In genomic region chr1:44675186-44675585, GRCh38 we compare ENCODE assay signal across 3 cellular contexts.
TF ChIP-seq lines count a peak whose summit lies in the region.

No MANE protein-coding gene starts in this region.

TF ChIP-seq in SK-N-SH, 30 proteins besides CTCF, POLR2A, EP300 and RAD21:
- TF ChIP-seq, protein P1, sequence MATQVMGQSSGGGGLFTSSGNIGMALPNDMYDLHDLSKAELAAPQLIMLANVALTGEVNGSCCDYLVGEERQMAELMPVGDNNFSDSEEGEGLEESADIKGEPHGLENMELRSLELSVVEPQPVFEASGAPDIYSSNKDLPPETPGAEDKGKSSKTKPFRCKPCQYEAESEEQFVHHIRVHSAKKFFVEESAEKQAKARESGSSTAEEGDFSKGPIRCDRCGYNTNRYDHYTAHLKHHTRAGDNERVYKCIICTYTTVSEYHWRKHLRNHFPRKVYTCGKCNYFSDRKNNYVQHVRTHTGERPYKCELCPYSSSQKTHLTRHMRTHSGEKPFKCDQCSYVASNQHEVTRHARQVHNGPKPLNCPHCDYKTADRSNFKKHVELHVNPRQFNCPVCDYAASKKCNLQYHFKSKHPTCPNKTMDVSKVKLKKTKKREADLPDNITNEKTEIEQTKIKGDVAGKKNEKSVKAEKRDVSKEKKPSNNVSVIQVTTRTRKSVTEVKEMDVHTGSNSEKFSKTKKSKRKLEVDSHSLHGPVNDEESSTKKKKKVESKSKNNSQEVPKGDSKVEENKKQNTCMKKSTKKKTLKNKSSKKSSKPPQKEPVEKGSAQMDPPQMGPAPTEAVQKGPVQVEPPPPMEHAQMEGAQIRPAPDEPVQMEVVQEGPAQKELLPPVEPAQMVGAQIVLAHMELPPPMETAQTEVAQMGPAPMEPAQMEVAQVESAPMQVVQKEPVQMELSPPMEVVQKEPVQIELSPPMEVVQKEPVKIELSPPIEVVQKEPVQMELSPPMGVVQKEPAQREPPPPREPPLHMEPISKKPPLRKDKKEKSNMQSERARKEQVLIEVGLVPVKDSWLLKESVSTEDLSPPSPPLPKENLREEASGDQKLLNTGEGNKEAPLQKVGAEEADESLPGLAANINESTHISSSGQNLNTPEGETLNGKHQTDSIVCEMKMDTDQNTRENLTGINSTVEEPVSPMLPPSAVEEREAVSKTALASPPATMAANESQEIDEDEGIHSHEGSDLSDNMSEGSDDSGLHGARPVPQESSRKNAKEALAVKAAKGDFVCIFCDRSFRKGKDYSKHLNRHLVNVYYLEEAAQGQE (IDR thresholded peaks at IDR 0.05; ENCODE audit: low read depth, low read length): no peak
- TF ChIP-seq TAF1 (IDR thresholded peaks at IDR 0.05; ENCODE audit: borderline replicate concordance, low read depth, low read length) (no peak), FOXM1 (IDR thresholded peaks at IDR 0.05; ENCODE audit: low read depth) (no peak), YY1 (IDR thresholded peaks at IDR 0.05; ENCODE audit: low read depth) (no peak), MEF2A (IDR thresholded peaks at IDR 0.05; ENCODE audit: borderline replicate concordance, low read depth) (no peak), TEAD4 (IDR thresholded peaks at IDR 0.05; ENCODE audit: borderline replicate concordance, insufficient read depth) (no peak)

TF ChIP-seq in SK-N-SH treated with all-trans-retinoic acid at 6 μM for 48 hours, 23 proteins besides CTCF, POLR2A, EP300 and RAD21:
- no peak for TF ChIP-seq ZNF70 (CRISPR knock-in tag; IDR thresholded peaks at IDR 0.05)
- no peak for TF ChIP-seq ARNTL (CRISPR knock-in tag; IDR thresholded peaks at IDR 0.05; ENCODE audit: borderline replicate concordance, low read depth)
- TF ChIP-seq BACH2 (CRISPR knock-in tag; IDR thresholded peaks at IDR 0.05; ENCODE audit: borderline replicate concordance): no peak
- no peak for TF ChIP-seq SNAI2 (CRISPR knock-in tag; IDR thresholded peaks at IDR 0.05)
- TF ChIP-seq, protein P2, sequence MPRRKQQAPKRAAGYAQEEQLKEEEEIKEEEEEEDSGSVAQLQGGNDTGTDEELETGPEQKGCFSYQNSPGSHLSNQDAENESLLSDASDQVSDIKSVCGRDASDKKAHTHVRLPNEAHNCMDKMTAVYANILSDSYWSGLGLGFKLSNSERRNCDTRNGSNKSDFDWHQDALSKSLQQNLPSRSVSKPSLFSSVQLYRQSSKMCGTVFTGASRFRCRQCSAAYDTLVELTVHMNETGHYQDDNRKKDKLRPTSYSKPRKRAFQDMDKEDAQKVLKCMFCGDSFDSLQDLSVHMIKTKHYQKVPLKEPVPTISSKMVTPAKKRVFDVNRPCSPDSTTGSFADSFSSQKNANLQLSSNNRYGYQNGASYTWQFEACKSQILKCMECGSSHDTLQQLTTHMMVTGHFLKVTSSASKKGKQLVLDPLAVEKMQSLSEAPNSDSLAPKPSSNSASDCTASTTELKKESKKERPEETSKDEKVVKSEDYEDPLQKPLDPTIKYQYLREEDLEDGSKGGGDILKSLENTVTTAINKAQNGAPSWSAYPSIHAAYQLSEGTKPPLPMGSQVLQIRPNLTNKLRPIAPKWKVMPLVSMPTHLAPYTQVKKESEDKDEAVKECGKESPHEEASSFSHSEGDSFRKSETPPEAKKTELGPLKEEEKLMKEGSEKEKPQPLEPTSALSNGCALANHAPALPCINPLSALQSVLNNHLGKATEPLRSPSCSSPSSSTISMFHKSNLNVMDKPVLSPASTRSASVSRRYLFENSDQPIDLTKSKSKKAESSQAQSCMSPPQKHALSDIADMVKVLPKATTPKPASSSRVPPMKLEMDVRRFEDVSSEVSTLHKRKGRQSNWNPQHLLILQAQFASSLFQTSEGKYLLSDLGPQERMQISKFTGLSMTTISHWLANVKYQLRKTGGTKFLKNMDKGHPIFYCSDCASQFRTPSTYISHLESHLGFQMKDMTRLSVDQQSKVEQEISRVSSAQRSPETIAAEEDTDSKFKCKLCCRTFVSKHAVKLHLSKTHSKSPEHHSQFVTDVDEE (CRISPR knock-in tag; IDR thresholded peaks at IDR 0.05): no peak
- no peak for TF ChIP-seq ISL1 (CRISPR knock-in tag; IDR thresholded peaks at IDR 0.05)

TF ChIP-seq in HepG2, 621 proteins besides CTCF, POLR2A, EP300 and RAD21:
- TF ChIP-seq RORA (CRISPR knock-in tag; IDR thresholded peaks at IDR 0.05): no peak
- TF ChIP-seq, protein P3, sequence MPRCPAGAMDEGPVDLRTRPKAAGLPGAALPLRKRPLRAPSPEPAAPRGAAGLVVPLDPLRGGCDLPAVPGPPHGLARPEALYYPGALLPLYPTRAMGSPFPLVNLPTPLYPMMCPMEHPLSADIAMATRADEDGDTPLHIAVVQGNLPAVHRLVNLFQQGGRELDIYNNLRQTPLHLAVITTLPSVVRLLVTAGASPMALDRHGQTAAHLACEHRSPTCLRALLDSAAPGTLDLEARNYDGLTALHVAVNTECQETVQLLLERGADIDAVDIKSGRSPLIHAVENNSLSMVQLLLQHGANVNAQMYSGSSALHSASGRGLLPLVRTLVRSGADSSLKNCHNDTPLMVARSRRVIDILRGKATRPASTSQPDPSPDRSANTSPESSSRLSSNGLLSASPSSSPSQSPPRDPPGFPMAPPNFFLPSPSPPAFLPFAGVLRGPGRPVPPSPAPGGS (CRISPR knock-in tag; IDR thresholded peaks at IDR 0.05): 0 out of 2 replicates have a peak, but pooled peaks have one; percentile 6
